ENCODE assay signal across 1 cellular context in genomic region chr16:87921236-87921773, GRCh38.
TF ChIP-seq lines count a peak whose summit lies in the region.

No MANE protein-coding gene starts in this region.

TF ChIP-seq in K562, 482 proteins besides CTCF, POLR2A, EP300 and RAD21 (continued from another document):
- TF ChIP-seq USF1 (CRISPR knock-in tag; IDR thresholded peaks at IDR 0.05) (peak; percentile 97), KLF13 (tag; IDR thresholded peaks at IDR 0.05; ENCODE audit: borderline replicate concordance, low read depth) (no peak), SNRNP70 (optimal IDR thresholded peaks at IDR 0.05; ENCODE audit: low read depth, low read length) (no peak), SIRT6 (IDR thresholded peaks at IDR 0.05; ENCODE audit: low read depth, low read length) (no peak), CBFA2T2 (conservative IDR thresholded peaks at IDR 0.05) (0 out of 2 replicates have a peak, but pooled peaks have one; percentile 38), DPF2 (IDR thresholded peaks at IDR 0.05) (no peak), ELF4 (CRISPR knock-in tag; IDR thresholded peaks at IDR 0.05) (no peak), NFYB (IDR thresholded peaks at IDR 0.05; ENCODE audit: extremely low read depth, insufficient read length) (peak; percentile 63), SMAD1 (IDR thresholded peaks at IDR 0.05; ENCODE audit: low read depth, low read length, partially characterized antibody) (no peak), ZNF174 (CRISPR knock-in tag; IDR thresholded peaks at IDR 0.05) (no peak), BHLHE40 (IDR thresholded peaks at IDR 0.05; ENCODE audit: low read length) (peak; percentile 27; the same call in 1 of the 2 replicates), HDAC8 (tag; IDR thresholded peaks at IDR 0.05) (no peak), TCF3 (CRISPR knock-in tag; IDR thresholded peaks at IDR 0.05) (no peak), MAZ (CRISPR knock-in tag; conservative IDR thresholded peaks at IDR 0.05 in 1 of 2, IDR thresholded peaks at IDR 0.05 in 1 of 2) (no peak), NFXL1 (CRISPR knock-in tag; IDR thresholded peaks at IDR 0.05) (no peak), TOE1 (IDR thresholded peaks at IDR 0.05; ENCODE audit: borderline replicate concordance) (peak; percentile 79), TOE1 (CRISPR knock-in tag; IDR thresholded peaks at IDR 0.05; ENCODE audit: borderline replicate concordance, low read depth) (no peak), STAT5A (IDR thresholded peaks at IDR 0.05; ENCODE audit: borderline replicate concordance, low read length) (no peak), TFE3 (CRISPR knock-in tag; IDR thresholded peaks at IDR 0.05) (peak; percentile 53), ZNF384 (IDR thresholded peaks at IDR 0.05; ENCODE audit: low read depth, low read length) (peak; percentile 64; the same call in 1 of the 2 replicates), RAD51 (IDR thresholded peaks at IDR 0.05; ENCODE audit: borderline replicate concordance, low read depth) (peak; percentile 89), CBFB (CRISPR knock-in tag; IDR thresholded peaks at IDR 0.05) (no peak)
- TF ChIP-seq, protein P1, sequence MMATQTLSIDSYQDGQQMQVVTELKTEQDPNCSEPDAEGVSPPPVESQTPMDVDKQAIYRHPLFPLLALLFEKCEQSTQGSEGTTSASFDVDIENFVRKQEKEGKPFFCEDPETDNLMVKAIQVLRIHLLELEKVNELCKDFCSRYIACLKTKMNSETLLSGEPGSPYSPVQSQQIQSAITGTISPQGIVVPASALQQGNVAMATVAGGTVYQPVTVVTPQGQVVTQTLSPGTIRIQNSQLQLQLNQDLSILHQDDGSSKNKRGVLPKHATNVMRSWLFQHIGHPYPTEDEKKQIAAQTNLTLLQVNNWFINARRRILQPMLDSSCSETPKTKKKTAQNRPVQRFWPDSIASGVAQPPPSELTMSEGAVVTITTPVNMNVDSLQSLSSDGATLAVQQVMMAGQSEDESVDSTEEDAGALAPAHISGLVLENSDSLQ (IDR thresholded peaks at IDR 0.05), result no peak
- TF ChIP-seq, protein P2, sequence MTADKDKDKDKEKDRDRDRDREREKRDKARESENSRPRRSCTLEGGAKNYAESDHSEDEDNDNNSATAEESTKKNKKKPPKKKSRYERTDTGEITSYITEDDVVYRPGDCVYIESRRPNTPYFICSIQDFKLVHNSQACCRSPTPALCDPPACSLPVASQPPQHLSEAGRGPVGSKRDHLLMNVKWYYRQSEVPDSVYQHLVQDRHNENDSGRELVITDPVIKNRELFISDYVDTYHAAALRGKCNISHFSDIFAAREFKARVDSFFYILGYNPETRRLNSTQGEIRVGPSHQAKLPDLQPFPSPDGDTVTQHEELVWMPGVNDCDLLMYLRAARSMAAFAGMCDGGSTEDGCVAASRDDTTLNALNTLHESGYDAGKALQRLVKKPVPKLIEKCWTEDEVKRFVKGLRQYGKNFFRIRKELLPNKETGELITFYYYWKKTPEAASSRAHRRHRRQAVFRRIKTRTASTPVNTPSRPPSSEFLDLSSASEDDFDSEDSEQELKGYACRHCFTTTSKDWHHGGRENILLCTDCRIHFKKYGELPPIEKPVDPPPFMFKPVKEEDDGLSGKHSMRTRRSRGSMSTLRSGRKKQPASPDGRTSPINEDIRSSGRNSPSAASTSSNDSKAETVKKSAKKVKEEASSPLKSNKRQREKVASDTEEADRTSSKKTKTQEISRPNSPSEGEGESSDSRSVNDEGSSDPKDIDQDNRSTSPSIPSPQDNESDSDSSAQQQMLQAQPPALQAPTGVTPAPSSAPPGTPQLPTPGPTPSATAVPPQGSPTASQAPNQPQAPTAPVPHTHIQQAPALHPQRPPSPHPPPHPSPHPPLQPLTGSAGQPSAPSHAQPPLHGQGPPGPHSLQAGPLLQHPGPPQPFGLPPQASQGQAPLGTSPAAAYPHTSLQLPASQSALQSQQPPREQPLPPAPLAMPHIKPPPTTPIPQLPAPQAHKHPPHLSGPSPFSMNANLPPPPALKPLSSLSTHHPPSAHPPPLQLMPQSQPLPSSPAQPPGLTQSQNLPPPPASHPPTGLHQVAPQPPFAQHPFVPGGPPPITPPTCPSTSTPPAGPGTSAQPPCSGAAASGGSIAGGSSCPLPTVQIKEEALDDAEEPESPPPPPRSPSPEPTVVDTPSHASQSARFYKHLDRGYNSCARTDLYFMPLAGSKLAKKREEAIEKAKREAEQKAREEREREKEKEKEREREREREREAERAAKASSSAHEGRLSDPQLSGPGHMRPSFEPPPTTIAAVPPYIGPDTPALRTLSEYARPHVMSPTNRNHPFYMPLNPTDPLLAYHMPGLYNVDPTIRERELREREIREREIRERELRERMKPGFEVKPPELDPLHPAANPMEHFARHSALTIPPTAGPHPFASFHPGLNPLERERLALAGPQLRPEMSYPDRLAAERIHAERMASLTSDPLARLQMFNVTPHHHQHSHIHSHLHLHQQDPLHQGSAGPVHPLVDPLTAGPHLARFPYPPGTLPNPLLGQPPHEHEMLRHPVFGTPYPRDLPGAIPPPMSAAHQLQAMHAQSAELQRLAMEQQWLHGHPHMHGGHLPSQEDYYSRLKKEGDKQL (CRISPR knock-in tag; IDR thresholded peaks at IDR 0.05; ENCODE audit: borderline replicate concordance), result no peak
- TF ChIP-seq, protein P3, sequence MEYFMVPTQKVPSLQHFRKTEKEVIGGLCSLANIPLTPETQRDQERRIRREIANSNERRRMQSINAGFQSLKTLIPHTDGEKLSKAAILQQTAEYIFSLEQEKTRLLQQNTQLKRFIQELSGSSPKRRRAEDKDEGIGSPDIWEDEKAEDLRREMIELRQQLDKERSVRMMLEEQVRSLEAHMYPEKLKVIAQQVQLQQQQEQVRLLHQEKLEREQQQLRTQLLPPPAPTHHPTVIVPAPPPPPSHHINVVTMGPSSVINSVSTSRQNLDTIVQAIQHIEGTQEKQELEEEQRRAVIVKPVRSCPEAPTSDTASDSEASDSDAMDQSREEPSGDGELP (CRISPR knock-in tag; IDR thresholded peaks at IDR 0.05; ENCODE audit: borderline replicate concordance), result peak; percentile 27; the same call in 1 of the 2 replicates
- TF ChIP-seq, protein P4, sequence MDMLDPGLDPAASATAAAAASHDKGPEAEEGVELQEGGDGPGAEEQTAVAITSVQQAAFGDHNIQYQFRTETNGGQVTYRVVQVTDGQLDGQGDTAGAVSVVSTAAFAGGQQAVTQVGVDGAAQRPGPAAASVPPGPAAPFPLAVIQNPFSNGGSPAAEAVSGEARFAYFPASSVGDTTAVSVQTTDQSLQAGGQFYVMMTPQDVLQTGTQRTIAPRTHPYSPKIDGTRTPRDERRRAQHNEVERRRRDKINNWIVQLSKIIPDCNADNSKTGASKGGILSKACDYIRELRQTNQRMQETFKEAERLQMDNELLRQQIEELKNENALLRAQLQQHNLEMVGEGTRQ (CRISPR knock-in tag; IDR thresholded peaks at IDR 0.05), result peak; percentile 96
